Comparison of ENCODE assay signal across 8 cellular contexts in the genomic region with DNA sequence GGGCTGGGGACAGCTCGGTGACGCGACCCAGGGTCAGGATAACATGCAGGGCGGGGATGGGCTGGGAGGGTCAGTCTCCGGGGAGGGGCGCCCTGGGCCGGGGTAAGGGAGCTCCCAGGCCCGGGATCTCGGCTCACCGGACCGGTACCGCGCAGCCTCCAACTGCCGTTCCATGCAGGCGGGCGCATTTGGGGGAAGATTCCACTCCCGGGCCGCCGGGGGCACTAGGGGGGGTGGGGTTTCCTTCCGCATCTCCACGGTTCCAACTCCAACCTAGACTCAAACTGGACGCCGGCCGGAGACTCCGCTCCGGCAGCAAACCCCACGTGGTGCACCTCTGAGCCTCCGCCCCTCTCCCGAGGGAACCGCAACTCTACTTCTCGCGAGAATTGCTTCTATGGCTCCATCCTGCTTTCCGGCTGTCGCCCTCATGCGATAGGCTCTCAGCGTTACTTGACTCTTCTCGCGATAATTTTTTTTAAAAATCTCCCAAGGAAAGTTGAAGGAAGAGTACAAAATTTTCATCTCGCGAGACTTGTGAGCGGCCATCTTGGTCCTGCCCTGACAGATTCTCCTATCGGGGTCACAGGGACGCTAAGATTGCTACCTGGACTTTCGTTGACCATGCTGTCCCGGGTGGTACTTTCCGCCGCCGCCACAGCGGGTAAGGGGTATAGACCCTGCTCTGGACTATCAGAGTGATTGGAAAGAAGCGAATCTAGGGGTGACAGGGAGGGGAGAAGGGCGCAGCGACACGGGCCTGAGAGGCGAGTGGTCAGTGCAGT. TPM values are rescaled to one million over a fixed set of nuclear protein-coding genes. Genes with fewer than 3 reads are reported as not detected.
DNase-seq lines count a peak whose midpoint lies in the region; ATAC-seq lines count a peak whose summit lies in the region.

A gene with protein sequence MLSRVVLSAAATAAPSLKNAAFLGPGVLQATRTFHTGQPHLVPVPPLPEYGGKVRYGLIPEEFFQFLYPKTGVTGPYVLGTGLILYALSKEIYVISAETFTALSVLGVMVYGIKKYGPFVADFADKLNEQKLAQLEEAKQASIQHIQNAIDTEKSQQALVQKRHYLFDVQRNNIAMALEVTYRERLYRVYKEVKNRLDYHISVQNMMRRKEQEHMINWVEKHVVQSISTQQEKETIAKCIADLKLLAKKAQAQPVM (plus strand): TSS at position 547 of the 785 bp plus-strand sequence. CDS start 78 bp downstream, at position 625.
A gene (minus strand): TSS at position 339 of the 785 bp plus-strand sequence. CDS start 87 bp downstream, at position 252.

- peaks cover 65 to 93% of the 10 kb centered on the region in 2 donors for H3K4me1 Mint-ChIP-seq in immature natural killer cell

- H3K27ac Mint-ChIP-seq in immature natural killer cell: peak within 1 kb of the TSS; percentile 92 to 99 (median 99)

- peak; percentile 98 for DNase-seq in AG08396 (ENCODE audit: low spot score)
- DNase-seq in NCI-H345 treated with DMSO at 0.1 percent for 48 hours (lab: John Stamatoyannopoulos, UW; ENCODE audit: unreplicated experiment): peak; percentile 99
- DNase-seq in activated CD4-positive, CD25-positive, alpha-beta regulatory T cell (lab: John Stamatoyannopoulos, UW): peak; percentile 59 to 74 (median 73)
- DNase-seq in central memory CD4-positive, alpha-beta T cell: peak; percentile 96
- peak; percentile 96 to 97 (median 96) for DNase-seq in immature natural killer cell
- DNase-seq in smooth muscle cell of the brain vasculature (ENCODE audit: low read depth, low spot score): peak; percentile 95

- ATAC-seq in GM19023 (IDR thresholded peaks at IDR 0.05; ENCODE audit: unreplicated experiment) (peak; percentile 94), HG03280 (IDR thresholded peaks at IDR 0.05; ENCODE audit: unreplicated experiment) (peak; percentile 94)

- H3K36me3 Mint-ChIP-seq in immature natural killer cell: peaks cover 13 to 31% (median 16%) of the 10 kb centered on the region in 3 donors

- H3K27me3 Mint-ChIP-seq in immature natural killer cell (ENCODE audit: low read depth in 3 of 3): peaks cover 4 to 7% (median 6%) of the 10 kb centered on the region in 3 donors

- peaks cover 0 to 2% (median 0%) of the 10 kb centered on the region in 6 donors for H3K9me3 Mint-ChIP-seq in immature natural killer cell

- H3K4me3 Mint-ChIP-seq in immature natural killer cell: peak within 1 kb of the TSS; percentile 99 to 100 (median 100)

RNA-seq across cellular contexts. Expression of the first gene that starts in this region (rescaled TPM):
- 100 to 1,000 TPM; 495 to 624 (median 521) TPM for polyA plus RNA-seq in immature natural killer cell

RNA-seq across cellular contexts. Expression of the second gene that starts in this region (rescaled TPM):
- polyA plus RNA-seq in immature natural killer cell: 10 to 100 TPM; 33.6 to 37.9 (median 36.3) TPM

Comparison
In these comparisons a context has a peak if more than half of its experiments do, and no peak if none do; other contexts are left out.
1. Peak in every context shown above with its lines: DNase-seq and ATAC-seq.